In genomic region chr1:158984386-158984785, GRCh38 we compare ENCODE assay signal across 6 cellular contexts. TPM values are rescaled to one million over a fixed set of nuclear protein-coding genes. Genes with fewer than 3 reads are reported as not detected.
"Had no signal": no experiment of that assay in that cellular context is flagged by ENCODE, and none has a peak within 500 bp of the region (broad histone marks: within the 10 kb centered on the region; RNA-seq: fewer than 3 reads in every experiment).

No MANE protein-coding gene starts in this region.

- DNase-seq: H9, HCEC 1CT had no signal

- H3K27ac Mint-ChIP-seq: GM23338, H9, IgD-negative memory B cell had no signal

- ATAC-seq: GM23338 had no signal

- H3K4me3 ChIP-seq: GM23338 had no signal

- H3K4me3 Mint-ChIP-seq: GM23338, H9, IgD-negative memory B cell had no signal

- H3K27me3 Mint-ChIP-seq: IgD-negative memory B cell had no signal

- H3K4me1 Mint-ChIP-seq: GM23338, H9, IgD-negative memory B cell had no signal

RNA-seq across cellular contexts. Expression of gene IFI16, which starts 25.3 kb away (rescaled TPM):
- total RNA-seq: HT-29 had no signal

RNA-seq across cellular contexts. Expression of gene PYHIN1, which starts 53.0 kb away (rescaled TPM):
- total RNA-seq: GM23338, H1, H9, HT-29 had no signal
- polyA plus RNA-seq: GM23338, H1 had no signal
